10 cellular contexts compared by ENCODE assay signal in genomic region chr1:224617410-224618361, GRCh38. TPM values are rescaled to one million over a fixed set of nuclear protein-coding genes. Genes with fewer than 3 reads are reported as not detected.
DNase-seq lines count a peak whose midpoint lies in the region; ATAC-seq and TF ChIP-seq lines count a peak whose summit lies in the region.
"Had no signal": no experiment of that assay in that cellular context is flagged by ENCODE, and none has a peak within 500 bp of the region (broad histone marks: within the 10 kb centered on the region; RNA-seq: fewer than 3 reads in every experiment).

No MANE protein-coding gene starts in this region.

- no peak overlapping the region for H3K27ac Mint-ChIP-seq in central memory CD8-positive, alpha-beta T cell (ENCODE audit: low read depth)
- peak overlapping the region in 3 of 10 donors; percentile 19 to 59 (median 28) for H3K27ac Mint-ChIP-seq in naive thymus-derived CD8-positive, alpha-beta T cell

- peak overlapping the region; percentile 49 for H3K4me3 ChIP-seq in BJ (ENCODE audit: low read depth, low read length)

- H3K36me3 ChIP-seq in BJ (ENCODE audit: control insufficient read depth, insufficient read depth, low read length), result no peaks in the 10 kb centered on the region

- DNase-seq in BJ (ENCODE audit: low read depth) (no peak), HT1080 (ENCODE audit: low read depth) (peak; percentile 31), SW480 (ENCODE audit: low spot score) (no peak), AG08396 (ENCODE audit: low spot score) (no peak)
- DNase-seq in central memory CD8-positive, alpha-beta T cell (ENCODE audit: low spot score in 2 of 2), result no peak
- DNase-seq in naive thymus-derived CD8-positive, alpha-beta T cell, result no peak
- DNase-seq in activated effector memory CD4-positive, alpha-beta T cell treated with anti-CD3 and anti-CD28 coated beads, Interleukin-2, amount 50 U/mL, for 16 hours, result no peak
- DNase-seq: occipital lobe; stimulated activated naive CD4-positive, alpha-beta T cell had no signal

- peak overlapping the region; percentile 75 for H3K4me3 Mint-ChIP-seq in central memory CD8-positive, alpha-beta T cell
- H3K4me3 Mint-ChIP-seq in naive thymus-derived CD8-positive, alpha-beta T cell, result peak overlapping the region in 8 of 10 donors; percentile 60 to 90 (median 75)

- peaks cover 6% of the 10 kb centered on the region for H3K9me3 Mint-ChIP-seq in central memory CD8-positive, alpha-beta T cell
- peaks cover 0 to 15% (median 11%) of the 10 kb centered on the region in 9 donors for H3K9me3 Mint-ChIP-seq in naive thymus-derived CD8-positive, alpha-beta T cell

- no peak for ATAC-seq in central memory CD8-positive, alpha-beta T cell (replicated peaks; ENCODE audit: extremely low read depth, poor library complexity, severe bottlenecking)
- ATAC-seq in naive thymus-derived CD8-positive, alpha-beta T cell, result peak; percentile 42 to 44
- ATAC-seq in GM18520 (IDR thresholded peaks at IDR 0.05; ENCODE audit: unreplicated experiment), result no peak

- POLR2A ChIA-PET in BJ (lab: Charles Lee), result no interaction called here
- POLR2A ChIA-PET in naive thymus-derived CD8-positive, alpha-beta T cell (lab: Charles Lee), result no interaction called here

- H3K36me3 Mint-ChIP-seq in central memory CD8-positive, alpha-beta T cell (ENCODE audit: insufficient read depth), result no peaks in the 10 kb centered on the region
- peaks cover 0 to 12% (median 3%) of the 10 kb centered on the region in 3 donors for H3K36me3 Mint-ChIP-seq in naive thymus-derived CD8-positive, alpha-beta T cell

- H3K27me3 ChIP-seq in BJ (ENCODE audit: control insufficient read depth, insufficient read depth, low read length), result peaks cover 7% of the 10 kb centered on the region

- no peak for TF ChIP-seq CTCF in BJ (IDR thresholded peaks at IDR 0.05; ENCODE audit: insufficient read depth, low read depth, low read length)

- CTCF ChIA-PET in BJ (lab: Yijun Ruan, JAX), result interaction anchor here (1.4 to 1.8 kb wide), 2 partner anchors 28 to 105 kb away, joined by 3 to 6 read pairs; no protein-coding TSS in a partner anchor

- peaks cover 24% of the 10 kb centered on the region for H3K4me1 Mint-ChIP-seq in central memory CD8-positive, alpha-beta T cell
- peaks cover 15 to 31% (median 24%) of the 10 kb centered on the region in 4 donors for H3K4me1 Mint-ChIP-seq in naive thymus-derived CD8-positive, alpha-beta T cell

- H3K27me3 Mint-ChIP-seq in central memory CD8-positive, alpha-beta T cell, result peaks cover 70% of the 10 kb centered on the region
- peaks cover 30 to 71% (median 55%) of the 10 kb centered on the region in 5 donors for H3K27me3 Mint-ChIP-seq in naive thymus-derived CD8-positive, alpha-beta T cell

RNA-seq across cellular contexts. Expression of gene CNIH3, which starts 1.6 kb away (rescaled TPM):
- 2.6 and 2.9 TPM in 2 replicates for polyA plus RNA-seq in BJ (2011; rRNA removed)
- polyA minus RNA-seq in BJ (2011; rRNA and poly(A)+ RNA removed), result 1.9 and 6.8 TPM in 2 replicates
- 24.8 and 29.1 TPM in 2 replicates for total RNA-seq in HT1080 (2014; rRNA removed; shearing (Covaris generic))
- 23.2 and 23.9 TPM in 2 replicates for polyA plus RNA-seq in HT1080 (2015; cell fraction: cytosol; rRNA removed)
- 27.9 and 28.0 TPM in 2 replicates for polyA plus RNA-seq in HT1080 (2015; cell fraction: nucleus; rRNA removed)
- 1 to 10 TPM; 2.8 to 3.6 TPM for total RNA-seq in naive thymus-derived CD8-positive, alpha-beta T cell
- polyA plus RNA-seq in naive thymus-derived CD8-positive, alpha-beta T cell, result 1 to 10 TPM in 2 of 3 donors, under 1 TPM in 1; 0.98 to 1.5 (median 1.1) TPM

Comparison
In these comparisons a context has a peak if more than half of its experiments do, and no peak if none do; other contexts are left out.
1. ATAC-seq: peak in naive thymus-derived CD8-positive, alpha-beta T cell (2 of 2); none in central memory CD8-positive, alpha-beta T cell (single experiment) and GM18520 (single experiment).